In genomic region chr16:23944381-23944780, GRCh38 we compare ENCODE assay signal across 1 cellular context.
TF ChIP-seq lines count a peak whose summit lies in the region.

No MANE protein-coding gene starts in this region.

TF ChIP-seq in HEK293, 187 proteins besides CTCF, POLR2A, EP300 and RAD21 (continued from another document):
- TF ChIP-seq PRDM10 (tag by site-specific recombination; IDR thresholded peaks at IDR 0.05) (peak; percentile 29; the same call in 1 of the 2 replicates), ZNF639 (tag by site-specific recombination; IDR thresholded peaks at IDR 0.05) (no peak), ZBTB20 (tag by site-specific recombination; IDR thresholded peaks at IDR 0.05) (no peak), ZNF302 (tag by site-specific recombination; IDR thresholded peaks at IDR 0.05; ENCODE audit: low read depth) (no peak), MYNN (tag by site-specific recombination; IDR thresholded peaks at IDR 0.05; ENCODE audit: borderline replicate concordance) (no peak), ZNF518A (tag by site-specific recombination; conservative IDR thresholded peaks at IDR 0.05; ENCODE audit: low read depth) (no peak), SP7 (tag by site-specific recombination; IDR thresholded peaks at IDR 0.05) (peak; percentile 25; the same call in 1 of the 2 replicates), KLF7 (tag by site-specific recombination; IDR thresholded peaks at IDR 0.05; ENCODE audit: borderline replicate concordance) (no peak), MZF1 (tag by site-specific recombination; IDR thresholded peaks at IDR 0.05; ENCODE audit: borderline replicate concordance) (no peak), ZNF777 (tag by site-specific recombination; IDR thresholded peaks at IDR 0.05; ENCODE audit: borderline replicate concordance) (no peak), ZFP69B (tag by site-specific recombination; IDR thresholded peaks at IDR 0.05) (peak; percentile 83), ZNF292 (tag by site-specific recombination; IDR thresholded peaks at IDR 0.05; ENCODE audit: borderline replicate concordance, low read depth) (no peak), ZBTB17 (tag by site-specific recombination; IDR thresholded peaks at IDR 0.05) (peak; percentile 46), ZNF2 (tag by site-specific recombination; IDR thresholded peaks at IDR 0.05) (no peak)
